ENCODE assay signal across 9 cellular contexts in the genomic region with DNA sequence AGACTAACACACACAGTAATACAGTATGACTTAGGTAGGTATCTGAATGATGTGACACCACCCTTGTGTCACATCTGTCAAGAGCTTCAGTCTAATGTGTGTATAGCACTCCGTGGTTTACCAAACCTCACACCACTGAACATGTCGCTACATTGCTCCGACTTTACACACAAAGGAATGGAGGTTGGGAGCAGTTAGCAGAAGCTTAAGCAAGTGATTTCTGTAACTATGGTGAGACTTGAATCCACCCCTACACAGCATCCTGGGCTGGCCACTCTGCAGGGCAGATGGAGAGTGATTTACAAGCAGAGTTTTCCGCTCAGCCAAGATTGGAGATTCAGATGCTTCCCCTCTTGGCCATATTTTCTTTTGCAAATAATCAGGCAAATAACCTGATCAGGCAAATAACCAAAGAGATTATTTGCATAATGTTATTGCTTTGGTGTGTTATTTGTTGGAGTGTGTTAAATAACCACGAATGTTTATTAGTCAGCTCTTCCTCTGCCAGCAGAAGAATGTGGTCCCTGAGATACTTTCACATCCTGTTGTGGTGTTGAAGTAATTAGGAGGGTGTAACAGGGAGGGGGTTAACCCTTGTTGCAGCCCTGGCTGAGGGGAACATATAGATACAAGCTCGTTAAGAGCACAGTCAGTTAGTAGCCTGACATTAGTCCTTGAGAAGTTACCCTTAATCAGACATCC.
DNase-seq lines count a peak whose midpoint lies in the region; ATAC-seq and TF ChIP-seq lines count a peak whose summit lies in the region.
"Had no signal": no experiment of that assay in that cellular context is flagged by ENCODE, and none has a peak within 500 bp of the region (broad histone marks: within the 10 kb centered on the region; RNA-seq: fewer than 3 reads in every experiment).

No MANE protein-coding gene starts in this region.

- H3K4me3 Mint-ChIP-seq in activated CD4-positive, alpha-beta memory T cell treated with anti-CD3 and anti-CD28 coated beads for 36 hours = no peak overlapping the region

- WGBS in spleen, 5 donors = 31 to 36% (median 33%) methylated on average over 6 of the region's 6 CpGs
- WGBS in aorta, 2 donors = 81 to 84% methylated on average over 6 of the region's 6 CpGs

- no peaks in the 10 kb centered on the region for H3K27me3 Mint-ChIP-seq in activated CD4-positive, alpha-beta memory T cell treated with anti-CD3 and anti-CD28 coated beads for 36 hours

- intact Hi-C loops in activated CD4-positive, alpha-beta memory T cell treated with anti-CD3 and anti-CD28 coated beads for 36 hours (cut with micrococcal nuclease) = loop anchor here (1.0 kb wide), 3 partner anchors 36 to 184 kb away; no protein-coding TSS in a partner anchor
- intact Hi-C loops in spleen (cut with DNase I; ENCODE audit: low total_unique reads) (no loop called here), aorta (cut with DNase I) (no loop called here)

- H3K4me1 Mint-ChIP-seq in activated CD4-positive, alpha-beta memory T cell treated with anti-CD3 and anti-CD28 coated beads for 36 hours (ENCODE audit: low read depth) = peaks cover 21% of the 10 kb centered on the region

- peaks cover 10% of the 10 kb centered on the region for H3K9me3 Mint-ChIP-seq in activated CD4-positive, alpha-beta memory T cell treated with anti-CD3 and anti-CD28 coated beads for 36 hours

- DNase-seq in GM03348 (ENCODE audit: low spot score) = peak; percentile 58
- DNase-seq in activated CD4-positive, alpha-beta memory T cell treated with anti-CD3 and anti-CD28 coated beads for 36 hours = peak; percentile 32
- DNase-seq in spleen = peak; percentile 79
- no peak for DNase-seq in NCI-H446 treated with DMSO at 0.1 percent for 48 hours (lab: John Stamatoyannopoulos, UW)
- no peak for DNase-seq in aorta
- no peak for DNase-seq in NCI-H1105 (lab: John Stamatoyannopoulos, UW)

- no peak for TF ChIP-seq POLR2A in spleen (IDR thresholded peaks at IDR 0.05)

- H3K36me3 ChIP-seq in spleen (no peaks in the 10 kb centered on the region), aorta (ENCODE audit: control insufficient read depth in 1 of 2, insufficient read depth in 2 of 2, low read length in 1 of 2) (peaks cover 0 to 2% of the 10 kb centered on the region in 2 donors)

- H3K4me3 ChIP-seq in spleen (peak overlapping the region in 1 of 8 donors; percentile 37), aorta (ENCODE audit: low read length in 2 of 2) (no peak overlapping the region)
- H3K4me3 ChIP-seq: K562 had no signal

- CTCF ChIA-PET in activated CD4-positive, alpha-beta memory T cell treated with anti-CD3 and anti-CD28 coated beads for 36 hours (lab: Charles Lee) = interaction anchor here (1.0 to 1.4 kb wide), 3 partner anchors 9 to 36 kb away, joined by 3 to 4 read pairs (median 3); no protein-coding TSS in a partner anchor

- peak overlapping the region in 7 of 8 donors; percentile 46 to 83 (median 79) for H3K27ac ChIP-seq in spleen
- H3K27ac ChIP-seq in aorta (ENCODE audit: low read depth in 1 of 2, low read length in 2 of 2) = no peak overlapping the region

- no peak for TF ChIP-seq CTCF in spleen (IDR thresholded peaks at IDR 0.05 in 8 of 11, conservative IDR thresholded peaks at IDR 0.05 in 3 of 11)

- POLR2A ChIA-PET in activated CD4-positive, alpha-beta memory T cell treated with anti-CD3 and anti-CD28 coated beads for 36 hours (lab: Charles Lee) = interaction anchor here (1.5 kb wide), 1 partner anchor 184 kb away, joined by 5 read pairs; no protein-coding TSS in a partner anchor

- H3K27ac Mint-ChIP-seq in activated CD4-positive, alpha-beta memory T cell treated with anti-CD3 and anti-CD28 coated beads for 36 hours = peak overlapping the region; percentile 29

- ATAC-seq in GM19438 (IDR thresholded peaks at IDR 0.05; ENCODE audit: low read depth, unreplicated experiment) = peak; percentile 90
- peak; percentile 98 for ATAC-seq in HG03432 (IDR thresholded peaks at IDR 0.05; ENCODE audit: unreplicated experiment)
- ATAC-seq in aorta (ENCODE audit: low FRiP score) = no peak
- ATAC-seq: K562 had no signal

- H3K36me3 Mint-ChIP-seq in activated CD4-positive, alpha-beta memory T cell treated with anti-CD3 and anti-CD28 coated beads for 36 hours = peaks cover 5% of the 10 kb centered on the region

- H3K4me1 ChIP-seq in spleen = peaks cover 10 to 56% (median 29%) of the 10 kb centered on the region in 6 donors
- peaks cover 1 to 5% of the 10 kb centered on the region in 2 donors for H3K4me1 ChIP-seq in aorta (ENCODE audit: control insufficient read depth in 1 of 2, insufficient read depth in 2 of 2, low read length in 2 of 2)

- H3K9me3 ChIP-seq in spleen (peaks cover 0 to 5% (median 0%) of the 10 kb centered on the region in 8 donors), aorta (ENCODE audit: control insufficient read depth, low read length) (no peaks in the 10 kb centered on the region)

- H3K27me3 ChIP-seq in spleen (replicated peaks in 1 of 7) (no peaks in the 10 kb centered on the region), aorta (ENCODE audit: control insufficient read depth in 1 of 2, insufficient read depth in 2 of 2, low read length in 1 of 2) (no peaks in the 10 kb centered on the region)

Comparison
In these comparisons a context has a peak if more than half of its experiments do, and no peak if none do; other contexts are left out.
1. DNase-seq: peak in GM03348 (single experiment), activated CD4-positive, alpha-beta memory T cell treated with anti-CD3 and anti-CD28 coated beads for 36 hours (single experiment) and spleen (single experiment); none in NCI-H446 treated with DMSO at 0.1 percent for 48 hours (single experiment), aorta (0 of 2) and NCI-H1105 (single experiment).
2. H3K27ac ChIP-seq: peak in spleen (7 of 8); none in aorta (0 of 2).